In the genomic region with DNA sequence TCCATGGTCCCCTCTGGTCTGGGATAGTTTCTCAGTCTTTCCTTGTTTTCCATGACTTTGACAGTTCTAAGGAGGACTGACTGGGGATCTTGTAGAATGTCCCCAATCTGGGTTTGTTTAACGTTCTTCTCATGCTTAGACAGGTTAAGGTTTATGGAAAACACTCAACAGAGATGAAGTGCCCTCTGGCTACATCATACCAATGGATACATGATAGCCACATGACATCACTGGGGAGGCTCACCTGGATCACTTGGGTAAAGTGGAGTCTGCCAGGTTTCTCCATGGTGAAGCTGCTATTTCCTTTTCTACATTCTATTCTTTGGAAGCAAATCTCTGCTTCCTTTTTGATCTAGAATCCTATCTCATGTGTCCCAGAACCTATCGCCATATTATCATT, we compare ENCODE assay signal across 23 cellular contexts. TPM values are rescaled to one million over a fixed set of nuclear protein-coding genes. Genes with fewer than 3 reads are reported as not detected.
DNase-seq lines count a peak whose midpoint lies in the region; ATAC-seq and TF ChIP-seq lines count a peak whose summit lies in the region.
"Had no signal": no experiment of that assay in that cellular context is flagged by ENCODE, and none has a peak within 500 bp of the region (broad histone marks: within the 10 kb centered on the region; RNA-seq: fewer than 3 reads in every experiment).

No MANE protein-coding gene starts in this region.

- no peaks in the 10 kb centered on the region for H3K4me1 Mint-ChIP-seq in Caco-2 (ENCODE audit: low read depth, unreplicated experiment)
- H3K4me1 Mint-ChIP-seq: B cell; CD8-positive, alpha-beta memory T cell; T-cell had no signal

- H3K4me3 Mint-ChIP-seq in Caco-2 (ENCODE audit: unreplicated experiment): no peak overlapping the region
- H3K4me3 Mint-ChIP-seq: B cell; CD8-positive, alpha-beta memory T cell; T-cell had no signal

- no peaks in the 10 kb centered on the region for H3K9me3 Mint-ChIP-seq in Caco-2 (ENCODE audit: unreplicated experiment)
- H3K9me3 Mint-ChIP-seq: CD8-positive, alpha-beta memory T cell; T-cell had no signal

- no peak for ATAC-seq in left ventricle myocardium superior
- ATAC-seq: GM12878, HepG2, T-cell had no signal

- CTCF ChIA-PET in Caco-2 (lab: Charles Lee): no interaction called here

- no peaks in the 10 kb centered on the region for H3K9me3 ChIP-seq in Caco-2

- no peaks in the 10 kb centered on the region for H3K4me1 ChIP-seq in Caco-2

- DNase-seq in NCI-H1417 (lab: John Stamatoyannopoulos, UW) (peak in 2 of 3 experiments; percentile 1 to 12), NCI-H1417 treated with DMSO at 0.1 percent for 48 hours (lab: John Stamatoyannopoulos, UW) (no peak), cardiac septum (ENCODE audit: low spot score) (peak; percentile 5), left ventricle myocardium superior (no peak), NCI-H69 (lab: John Stamatoyannopoulos, UW) (peak; percentile 60), NCI-H1048 (lab: John Stamatoyannopoulos, UW) (no peak), NCI-H2107 (lab: John Stamatoyannopoulos, UW) (no peak), Caco-2 (no peak)
- DNase-seq: CD8-positive, alpha-beta memory T cell; GM23248; H7; Karpas-422; NCI-H1105; NCI-H1694 treated with DMSO at 0.1 percent for 48 hours; NCI-H345; NCI-H524 treated with DMSO at 0.1 percent for 48 hours; NCI-H82; RPMI8226; SHP77; T-cell had no signal

- no peaks in the 10 kb centered on the region for H3K36me3 ChIP-seq in Caco-2 (ENCODE audit: control insufficient read depth, insufficient read depth, low read length)

- H3K27ac Mint-ChIP-seq in Caco-2 (ENCODE audit: unreplicated experiment): no peak overlapping the region
- H3K27ac Mint-ChIP-seq: B cell; CD8-positive, alpha-beta memory T cell; T-cell had no signal

- no peak overlapping the region for H3K4me3 ChIP-seq in Caco-2 (ENCODE audit: low read depth, low read length)
- H3K4me3 ChIP-seq: GM12878, GM23248 had no signal

- no peaks in the 10 kb centered on the region for H3K27me3 ChIP-seq in Caco-2 (replicated peaks; ENCODE audit: control insufficient read depth, insufficient read depth, low read length)

- POLR2A ChIA-PET in Caco-2 (lab: Charles Lee): no interaction called here

- TF ChIP-seq CTCF in Caco-2 (IDR thresholded peaks at IDR 0.05; ENCODE audit: insufficient read depth in 1 of 2, low read depth in 1 of 2, low read length in 1 of 2, severe bottlenecking in 1 of 2, unreplicated experiment in 1 of 2): no peak

- no peaks in the 10 kb centered on the region for H3K27me3 Mint-ChIP-seq in Caco-2 (ENCODE audit: insufficient read depth, unreplicated experiment)

- BruUV-seq in Caco-2 (replicated peaks; lab: Mats Ljungman, UMichigan): no TSS peak

- intact Hi-C loops in cardiac septum (cut with DNase I) (no loop called here), left ventricle myocardium superior (cut with micrococcal nuclease) (loop anchor here (10.0 kb wide), 1 partner anchor 624 kb away; no protein-coding TSS in a partner anchor), Caco-2 (cut with micrococcal nuclease; ENCODE audit: unreplicated experiment) (loop anchor here (10.0 kb wide), 1 partner anchor 204 kb away; no protein-coding TSS in a partner anchor)

- no peaks in the 10 kb centered on the region for H3K36me3 Mint-ChIP-seq in Caco-2 (ENCODE audit: insufficient read depth, unreplicated experiment)
- H3K36me3 Mint-ChIP-seq: CD8-positive, alpha-beta memory T cell; T-cell had no signal

RNA-seq across cellular contexts. Expression of a gene that starts 23.8 kb away (rescaled TPM):
- total RNA-seq in cardiac septum (21.0 TPM), left ventricle myocardium superior (15.7 TPM), Caco-2 (2022) (35.7 and 38.3 TPM in 2 replicates)

RNA-seq across cellular contexts. Expression of a gene that starts 55.5 kb away (rescaled TPM):
- 0.30 TPM for total RNA-seq in cardiac septum
- not detected for total RNA-seq in left ventricle myocardium superior
- total RNA-seq in Caco-2 (2022): 1.3 and 1.6 TPM in 2 replicates
- total RNA-seq: B cell; CD8-positive, alpha-beta memory T cell; GM12878; T-cell had no signal

Comparison
In these comparisons a context has a peak if more than half of its experiments do, and no peak if none do; other contexts are left out.
1. DNase-seq: peak in NCI-H1417 (2 of 3), cardiac septum (single experiment) and NCI-H69 (single experiment); none in NCI-H1417 treated with DMSO at 0.1 percent for 48 hours (single experiment), left ventricle myocardium superior (single experiment), NCI-H1048 (single experiment), NCI-H2107 (single experiment) and Caco-2 (0 of 2).